ENCODE assay signal across 7 cellular contexts in the genomic region with DNA sequence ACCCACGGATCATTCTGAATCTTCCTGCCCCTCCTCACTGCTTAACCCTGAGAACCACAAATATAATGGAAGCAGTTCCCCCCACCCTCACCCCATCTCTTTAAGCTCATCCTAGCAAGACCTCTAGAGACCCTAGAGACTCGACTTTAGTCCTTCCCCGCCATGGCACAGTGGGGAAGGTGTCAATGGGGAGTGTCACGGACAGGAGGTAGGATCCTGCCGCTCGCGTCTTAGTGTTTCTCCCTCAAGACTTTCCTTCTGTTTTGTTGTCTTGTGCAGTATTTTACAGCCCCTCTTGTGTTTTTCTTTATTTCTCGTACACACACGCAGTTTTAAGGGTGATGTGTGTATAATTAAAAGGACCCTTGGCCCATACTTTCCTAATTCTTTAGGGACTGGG. TPM values are rescaled to one million over a fixed set of nuclear protein-coding genes. Genes with fewer than 3 reads are reported as not detected.
DNase-seq lines count a peak whose midpoint lies in the region; ATAC-seq lines count a peak whose summit lies in the region.

No MANE protein-coding gene starts in this region.

- H3K27ac Mint-ChIP-seq in IgD-negative memory B cell (peak overlapping the region in 2 of 3 donors; percentile 99), immature natural killer cell (peak overlapping the region; percentile 97 to 99 (median 98))
- H3K27ac Mint-ChIP-seq in activated naive CD8-positive, alpha-beta T cell, result peak overlapping the region; percentile 100
- H3K27ac Mint-ChIP-seq in stimulated activated naive CD8-positive, alpha-beta T cell treated with anti-CD3 and anti-CD28 coated beads, Interleukin-15, amount 100 ng/mL, for 72 hours, result peak overlapping the region; percentile 94 to 99

- H3K4me1 Mint-ChIP-seq in IgD-negative memory B cell (peaks cover 10 to 19% (median 11%) of the 10 kb centered on the region in 3 donors), immature natural killer cell (peaks cover 24 to 31% of the 10 kb centered on the region in 2 donors)
- H3K4me1 Mint-ChIP-seq in activated naive CD8-positive, alpha-beta T cell (ENCODE audit: low read depth), result peaks cover 40% of the 10 kb centered on the region
- peaks cover 56% of the 10 kb centered on the region for H3K4me1 Mint-ChIP-seq in stimulated activated naive CD8-positive, alpha-beta T cell treated with anti-CD3 and anti-CD28 coated beads, Interleukin-15, amount 100 ng/mL, for 72 hours

- H3K4me3 Mint-ChIP-seq in IgD-negative memory B cell (peak overlapping the region; percentile 94 to 99 (median 99)), immature natural killer cell (peak overlapping the region; percentile 90 to 99 (median 97))
- peak overlapping the region; percentile 96 for H3K4me3 Mint-ChIP-seq in activated naive CD8-positive, alpha-beta T cell
- peak overlapping the region; percentile 93 to 97 for H3K4me3 Mint-ChIP-seq in stimulated activated naive CD8-positive, alpha-beta T cell treated with anti-CD3 and anti-CD28 coated beads, Interleukin-15, amount 100 ng/mL, for 72 hours

- H3K9me3 Mint-ChIP-seq in IgD-negative memory B cell (no peaks in the 10 kb centered on the region), immature natural killer cell (no peaks in the 10 kb centered on the region)
- H3K9me3 Mint-ChIP-seq in activated naive CD8-positive, alpha-beta T cell (ENCODE audit: low read depth), result no peaks in the 10 kb centered on the region
- H3K9me3 Mint-ChIP-seq in stimulated activated naive CD8-positive, alpha-beta T cell treated with anti-CD3 and anti-CD28 coated beads, Interleukin-15, amount 100 ng/mL, for 72 hours, result no peaks in the 10 kb centered on the region

- no peaks in the 10 kb centered on the region for H3K27me3 Mint-ChIP-seq in IgD-negative memory B cell
- no peaks in the 10 kb centered on the region for H3K27me3 Mint-ChIP-seq in activated naive CD8-positive, alpha-beta T cell
- H3K27me3 Mint-ChIP-seq in immature natural killer cell (ENCODE audit: low read depth in 3 of 3), result peaks cover 0 to 6% (median 2%) of the 10 kb centered on the region in 3 donors
- no peaks in the 10 kb centered on the region for H3K27me3 Mint-ChIP-seq in stimulated activated naive CD8-positive, alpha-beta T cell treated with anti-CD3 and anti-CD28 coated beads, Interleukin-15, amount 100 ng/mL, for 72 hours

- no peak for ATAC-seq in stimulated activated naive CD8-positive, alpha-beta T cell treated with anti-CD3 and anti-CD28 coated beads, Interleukin-15, amount 100 ng/mL, for 72 hours

- H3K36me3 Mint-ChIP-seq in IgD-negative memory B cell, result peaks cover 6% of the 10 kb centered on the region
- peaks cover 12% of the 10 kb centered on the region for H3K36me3 Mint-ChIP-seq in activated naive CD8-positive, alpha-beta T cell
- peaks cover 0 to 25% (median 6%) of the 10 kb centered on the region in 3 donors for H3K36me3 Mint-ChIP-seq in immature natural killer cell

- DNase-seq in immature natural killer cell (no peak), HuH-7.5 (ENCODE audit: low spot score) (no peak), NCI-H226 (no peak), 8988T (no peak)
- no peak for DNase-seq in stimulated activated naive CD8-positive, alpha-beta T cell treated with anti-CD3 and anti-CD28 coated beads, Interleukin-15, amount 100 ng/mL, for 72 hours

RNA-seq across cellular contexts. Expression of a gene that starts 0.7 kb away (rescaled TPM):
- polyA plus RNA-seq in IgD-negative memory B cell (87.0 TPM), immature natural killer cell (100 to 1,000 TPM in 2 of 3 donors, 10 to 100 TPM in 1; 67.3 to 122 (median 100) TPM)

RNA-seq across cellular contexts. Expression of a gene that starts 18.2 kb away (rescaled TPM):
- polyA plus RNA-seq in IgD-negative memory B cell (16.6 TPM), immature natural killer cell (10 to 100 TPM in 2 of 3 donors, 1 to 10 TPM in 1; 5.5 to 21.5 (median 12.1) TPM)

RNA-seq across cellular contexts. Expression of a gene that starts 29.9 kb away (rescaled TPM):
- polyA plus RNA-seq in IgD-negative memory B cell (not detected), immature natural killer cell (not detected)

RNA-seq across cellular contexts. Expression of a gene that starts 35.7 kb away (rescaled TPM):
- polyA plus RNA-seq in IgD-negative memory B cell, result 0.44 TPM
- 1 to 10 TPM; 1.3 to 2.5 (median 2.1) TPM for polyA plus RNA-seq in immature natural killer cell

RNA-seq across cellular contexts. Expression of a gene that starts 58.7 kb away (rescaled TPM):
- polyA plus RNA-seq in IgD-negative memory B cell (11.0 TPM), immature natural killer cell (10 to 100 TPM in 1 of 3 donors, 1 to 10 TPM in 2; 2.5 to 12.4 (median 3.2) TPM)
